Comparison of ENCODE assay signal across 21 cellular contexts in the genomic region with DNA sequence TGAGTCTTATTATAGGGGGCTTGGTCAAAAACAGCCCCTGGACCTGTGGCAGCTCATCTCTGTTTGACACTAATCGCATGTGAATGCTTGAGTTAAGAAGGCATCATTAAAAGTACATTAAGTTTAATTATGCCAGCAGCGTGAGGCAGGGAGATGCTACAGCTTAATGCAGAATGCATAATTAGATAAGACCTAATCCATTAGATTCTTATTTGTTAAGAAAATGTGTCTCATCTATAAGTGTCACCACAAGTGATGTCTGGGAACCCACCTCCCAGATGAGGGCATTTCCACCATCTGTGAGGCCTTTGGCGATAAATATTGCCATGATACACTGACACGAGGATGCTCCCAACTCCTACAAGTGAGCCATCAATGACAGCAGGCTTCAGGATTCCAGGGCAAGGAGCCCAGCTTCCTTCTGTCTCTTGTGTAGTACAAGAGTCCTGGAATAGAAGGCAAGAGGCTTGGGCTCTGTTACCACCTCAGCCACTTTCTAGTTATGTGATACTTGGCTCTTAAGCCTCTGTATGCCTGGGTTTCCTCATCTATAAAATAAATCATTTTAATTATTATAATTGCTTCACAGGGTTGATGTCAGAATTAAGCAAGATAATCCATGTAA.
"Had no signal": no experiment of that assay in that cellular context is flagged by ENCODE, and none has a peak within 500 bp of the region (broad histone marks: within the 10 kb centered on the region; RNA-seq: fewer than 3 reads in every experiment).

No MANE protein-coding gene starts in this region.

- DNase-seq: activated CD4-positive, alpha-beta T cell treated with anti-CD3 and anti-CD28 coated beads for 36 hours; activated CD4-positive, alpha-beta T cell treated with anti-CD3 and anti-CD28 coated beads, Interleukin-2, amount 50 U/mL, for 48 hours; activated naive CD4-positive, alpha-beta T cell treated with Interleukin-2 at 50 U/mL for 16 hours; activated naive CD8-positive, alpha-beta T cell treated with anti-CD3 and anti-CD28 coated beads for 36 hours; activated T-cell treated with anti-CD3 and anti-CD28 coated beads, Interleukin-2, amount 50 U/mL, for 48 hours; central memory CD4-positive, alpha-beta T cell; dermis blood vessel endothelial cell; effector CD8-positive, alpha-beta T cell; erythroblast; hypothalamus; left ventricle myocardium inferior; nephron progenitor cell; nucleus accumbens; right lobe of liver; stimulated activated CD4-positive, alpha-beta T cell treated with anti-CD3 and anti-CD28 coated beads, Interleukin-1b, Interleukin-23, amount 100 ng/mL, for 48 hours; stimulated activated naive CD8-positive, alpha-beta T cell treated with anti-CD3 and anti-CD28 coated beads, Interleukin-15, amount 100 ng/mL, for 72 hours; tibial artery had no signal

- H3K9ac ChIP-seq: parathyroid adenoma had no signal

- ATAC-seq: activated CD4-positive, alpha-beta T cell treated with anti-CD3 and anti-CD28 coated beads for 36 hours; right lobe of liver; stimulated activated effector memory CD8-positive, alpha-beta T cell treated with anti-CD3 and anti-CD28 coated beads, Interleukin-12 subunit alpha, Interleukin-12 subunit beta, amount 100 ng/mL, for 72 hours; stimulated activated naive CD8-positive, alpha-beta T cell treated with anti-CD3 and anti-CD28 coated beads, Interleukin-15, amount 100 ng/mL, for 72 hours; WTC11 had no signal

- H3K36me3 ChIP-seq: left ventricle myocardium inferior, right lobe of liver, tibial artery had no signal

- H3K4me3 ChIP-seq: left ventricle myocardium inferior, right lobe of liver, skin epidermis, tibial artery had no signal

- H3K79me2 ChIP-seq: parathyroid adenoma had no signal

- H3K4me1 ChIP-seq: left ventricle myocardium inferior, parathyroid adenoma, right lobe of liver, tibial artery had no signal

- H3K27me3 ChIP-seq: right lobe of liver, tibial artery had no signal

- H3K9me3 ChIP-seq: left ventricle myocardium inferior, right lobe of liver, tibial artery had no signal

- H3K27ac ChIP-seq: left ventricle myocardium inferior, parathyroid adenoma, right lobe of liver, skin epidermis, tibial artery had no signal

- H2AFZ ChIP-seq: parathyroid adenoma had no signal
